Comparison of ENCODE assay signal across 1 cellular context in genomic region chr6:159969921-159970320, GRCh38.
TF ChIP-seq lines count a peak whose summit lies in the region.

No MANE protein-coding gene starts in this region.

TF ChIP-seq in K562, 482 proteins besides CTCF, POLR2A, EP300 and RAD21 (continued from another document and continues in another):
- TF ChIP-seq, protein P1, sequence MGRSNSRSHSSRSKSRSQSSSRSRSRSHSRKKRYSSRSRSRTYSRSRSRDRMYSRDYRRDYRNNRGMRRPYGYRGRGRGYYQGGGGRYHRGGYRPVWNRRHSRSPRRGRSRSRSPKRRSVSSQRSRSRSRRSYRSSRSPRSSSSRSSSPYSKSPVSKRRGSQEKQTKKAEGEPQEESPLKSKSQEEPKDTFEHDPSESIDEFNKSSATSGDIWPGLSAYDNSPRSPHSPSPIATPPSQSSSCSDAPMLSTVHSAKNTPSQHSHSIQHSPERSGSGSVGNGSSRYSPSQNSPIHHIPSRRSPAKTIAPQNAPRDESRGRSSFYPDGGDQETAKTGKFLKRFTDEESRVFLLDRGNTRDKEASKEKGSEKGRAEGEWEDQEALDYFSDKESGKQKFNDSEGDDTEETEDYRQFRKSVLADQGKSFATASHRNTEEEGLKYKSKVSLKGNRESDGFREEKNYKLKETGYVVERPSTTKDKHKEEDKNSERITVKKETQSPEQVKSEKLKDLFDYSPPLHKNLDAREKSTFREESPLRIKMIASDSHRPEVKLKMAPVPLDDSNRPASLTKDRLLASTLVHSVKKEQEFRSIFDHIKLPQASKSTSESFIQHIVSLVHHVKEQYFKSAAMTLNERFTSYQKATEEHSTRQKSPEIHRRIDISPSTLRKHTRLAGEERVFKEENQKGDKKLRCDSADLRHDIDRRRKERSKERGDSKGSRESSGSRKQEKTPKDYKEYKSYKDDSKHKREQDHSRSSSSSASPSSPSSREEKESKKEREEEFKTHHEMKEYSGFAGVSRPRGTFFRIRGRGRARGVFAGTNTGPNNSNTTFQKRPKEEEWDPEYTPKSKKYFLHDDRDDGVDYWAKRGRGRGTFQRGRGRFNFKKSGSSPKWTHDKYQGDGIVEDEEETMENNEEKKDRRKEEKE (IDR thresholded peaks at IDR 0.05; ENCODE audit: borderline replicate concordance in 1 of 2, control insufficient read depth in 1 of 2, low read depth in 2 of 2, low read length in 1 of 2), result 0 out of 4 replicates have a peak, but pooled peaks of 1 of the 2 experiments have one; percentile 32
- TF ChIP-seq SMARCA5 (IDR thresholded peaks at IDR 0.05) (no peak), SMARCE1 (IDR thresholded peaks at IDR 0.05) (no peak), KAT2B (IDR thresholded peaks at IDR 0.05; ENCODE audit: low read depth, low read length) (no peak), SPI1 (IDR thresholded peaks at IDR 0.05; ENCODE audit: borderline replicate concordance, low read depth, low read length) (peak; percentile 80; the same call in 1 of the 2 replicates), E2F3 (CRISPR knock-in tag; IDR thresholded peaks at IDR 0.05) (no peak), LARP7 (IDR thresholded peaks at IDR 0.05) (no peak), RBM22 (IDR thresholded peaks at IDR 0.05; ENCODE audit: low read depth, low read length, poor library complexity, severe bottlenecking) (no peak), CHAMP1 (IDR thresholded peaks at IDR 0.05) (no peak), KHSRP (IDR thresholded peaks at IDR 0.05) (no peak), ETV6 (IDR thresholded peaks at IDR 0.05; ENCODE audit: borderline replicate concordance in 1 of 2, low read depth in 2 of 2, low read length in 1 of 2) (no peak), ETV6 (CRISPR knock-in tag; IDR thresholded peaks at IDR 0.05; ENCODE audit: borderline replicate concordance) (no peak), ZBTB49 (CRISPR knock-in tag; IDR thresholded peaks at IDR 0.05; ENCODE audit: borderline replicate concordance) (no peak), SMARCB1 (IDR thresholded peaks at IDR 0.05; ENCODE audit: insufficient read length, low read depth) (no peak), ZNF24 (IDR thresholded peaks at IDR 0.05) (no peak), TEAD2 (tag; IDR thresholded peaks at IDR 0.05) (no peak), POLR2AphosphoS2 (IDR thresholded peaks at IDR 0.05; ENCODE audit: low read length) (no peak), GMEB1 (CRISPR knock-in tag; IDR thresholded peaks at IDR 0.05) (no peak), RBM15 (IDR thresholded peaks at IDR 0.05; ENCODE audit: insufficient read depth, low read length) (no peak), SRSF1 (IDR thresholded peaks at IDR 0.05; ENCODE audit: low read depth, low read length) (no peak), ZBTB26 (CRISPR knock-in tag; IDR thresholded peaks at IDR 0.05) (no peak), NR2C1 (IDR thresholded peaks at IDR 0.05) (peak; percentile 64), NR2C1 (tag; IDR thresholded peaks at IDR 0.05) (peak; percentile 64), SP2 (IDR thresholded peaks at IDR 0.05; ENCODE audit: extremely low read depth, low read depth, low read length, poor library complexity, severe bottlenecking) (no peak), THRB (CRISPR knock-in tag; conservative IDR thresholded peaks at IDR 0.05) (no peak), SRSF3 (IDR thresholded peaks at IDR 0.05; ENCODE audit: insufficient read depth, low read length) (no peak), CHD2 (IDR thresholded peaks at IDR 0.05; ENCODE audit: low read depth, low read length) (no peak), HDAC8 (tag; IDR thresholded peaks at IDR 0.05) (no peak), TCFL5 (CRISPR knock-in tag; conservative IDR thresholded peaks at IDR 0.05) (no peak), ARID1B (IDR thresholded peaks at IDR 0.05) (no peak), TFAM (CRISPR knock-in tag; conservative IDR thresholded peaks at IDR 0.05) (no peak), POLR2B (IDR thresholded peaks at IDR 0.05; ENCODE audit: low read depth, partially characterized antibody) (no peak), KDM1A (IDR thresholded peaks at IDR 0.05) (no peak), ZNF224 (CRISPR knock-in tag; IDR thresholded peaks at IDR 0.05) (no peak), ZBTB7A (IDR thresholded peaks at IDR 0.05; ENCODE audit: borderline replicate concordance, control insufficient read depth, low read depth, low read length) (no peak)
- TF ChIP-seq, protein P2, sequence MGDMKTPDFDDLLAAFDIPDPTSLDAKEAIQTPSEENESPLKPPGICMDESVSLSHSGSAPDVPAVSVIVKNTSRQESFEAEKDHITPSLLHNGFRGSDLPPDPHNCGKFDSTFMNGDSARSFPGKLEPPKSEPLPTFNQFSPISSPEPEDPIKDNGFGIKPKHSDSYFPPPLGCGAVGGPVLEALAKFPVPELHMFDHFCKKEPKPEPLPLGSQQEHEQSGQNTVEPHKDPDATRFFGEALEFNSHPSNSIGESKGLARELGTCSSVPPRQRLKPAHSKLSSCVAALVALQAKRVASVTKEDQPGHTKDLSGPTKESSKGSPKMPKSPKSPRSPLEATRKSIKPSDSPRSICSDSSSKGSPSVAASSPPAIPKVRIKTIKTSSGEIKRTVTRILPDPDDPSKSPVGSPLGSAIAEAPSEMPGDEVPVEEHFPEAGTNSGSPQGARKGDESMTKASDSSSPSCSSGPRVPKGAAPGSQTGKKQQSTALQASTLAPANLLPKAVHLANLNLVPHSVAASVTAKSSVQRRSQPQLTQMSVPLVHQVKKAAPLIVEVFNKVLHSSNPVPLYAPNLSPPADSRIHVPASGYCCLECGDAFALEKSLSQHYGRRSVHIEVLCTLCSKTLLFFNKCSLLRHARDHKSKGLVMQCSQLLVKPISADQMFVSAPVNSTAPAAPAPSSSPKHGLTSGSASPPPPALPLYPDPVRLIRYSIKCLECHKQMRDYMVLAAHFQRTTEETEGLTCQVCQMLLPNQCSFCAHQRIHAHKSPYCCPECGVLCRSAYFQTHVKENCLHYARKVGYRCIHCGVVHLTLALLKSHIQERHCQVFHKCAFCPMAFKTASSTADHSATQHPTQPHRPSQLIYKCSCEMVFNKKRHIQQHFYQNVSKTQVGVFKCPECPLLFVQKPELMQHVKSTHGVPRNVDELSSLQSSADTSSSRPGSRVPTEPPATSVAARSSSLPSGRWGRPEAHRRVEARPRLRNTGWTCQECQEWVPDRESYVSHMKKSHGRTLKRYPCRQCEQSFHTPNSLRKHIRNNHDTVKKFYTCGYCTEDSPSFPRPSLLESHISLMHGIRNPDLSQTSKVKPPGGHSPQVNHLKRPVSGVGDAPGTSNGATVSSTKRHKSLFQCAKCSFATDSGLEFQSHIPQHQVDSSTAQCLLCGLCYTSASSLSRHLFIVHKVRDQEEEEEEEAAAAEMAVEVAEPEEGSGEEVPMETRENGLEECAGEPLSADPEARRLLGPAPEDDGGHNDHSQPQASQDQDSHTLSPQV (IDR thresholded peaks at IDR 0.05), result peak; percentile 29; the same call in 1 of the 2 replicates
- TF ChIP-seq, protein P3, sequence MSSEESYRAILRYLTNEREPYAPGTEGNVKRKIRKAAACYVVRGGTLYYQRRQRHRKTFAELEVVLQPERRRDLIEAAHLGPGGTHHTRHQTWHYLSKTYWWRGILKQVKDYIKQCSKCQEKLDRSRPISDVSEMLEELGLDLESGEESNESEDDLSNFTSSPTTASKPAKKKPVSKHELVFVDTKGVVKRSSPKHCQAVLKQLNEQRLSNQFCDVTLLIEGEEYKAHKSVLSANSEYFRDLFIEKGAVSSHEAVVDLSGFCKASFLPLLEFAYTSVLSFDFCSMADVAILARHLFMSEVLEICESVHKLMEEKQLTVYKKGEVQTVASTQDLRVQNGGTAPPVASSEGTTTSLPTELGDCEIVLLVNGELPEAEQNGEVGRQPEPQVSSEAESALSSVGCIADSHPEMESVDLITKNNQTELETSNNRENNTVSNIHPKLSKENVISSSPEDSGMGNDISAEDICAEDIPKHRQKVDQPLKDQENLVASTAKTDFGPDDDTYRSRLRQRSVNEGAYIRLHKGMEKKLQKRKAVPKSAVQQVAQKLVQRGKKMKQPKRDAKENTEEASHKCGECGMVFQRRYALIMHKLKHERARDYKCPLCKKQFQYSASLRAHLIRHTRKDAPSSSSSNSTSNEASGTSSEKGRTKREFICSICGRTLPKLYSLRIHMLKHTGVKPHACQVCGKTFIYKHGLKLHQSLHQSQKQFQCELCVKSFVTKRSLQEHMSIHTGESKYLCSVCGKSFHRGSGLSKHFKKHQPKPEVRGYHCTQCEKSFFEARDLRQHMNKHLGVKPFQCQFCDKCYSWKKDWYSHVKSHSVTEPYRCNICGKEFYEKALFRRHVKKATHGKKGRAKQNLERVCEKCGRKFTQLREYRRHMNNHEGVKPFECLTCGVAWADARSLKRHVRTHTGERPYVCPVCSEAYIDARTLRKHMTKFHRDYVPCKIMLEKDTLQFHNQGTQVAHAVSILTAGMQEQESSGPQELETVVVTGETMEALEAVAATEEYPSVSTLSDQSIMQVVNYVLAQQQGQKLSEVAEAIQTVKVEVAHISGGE (CRISPR knock-in tag; IDR thresholded peaks at IDR 0.05), result no peak
- TF ChIP-seq, protein P4, sequence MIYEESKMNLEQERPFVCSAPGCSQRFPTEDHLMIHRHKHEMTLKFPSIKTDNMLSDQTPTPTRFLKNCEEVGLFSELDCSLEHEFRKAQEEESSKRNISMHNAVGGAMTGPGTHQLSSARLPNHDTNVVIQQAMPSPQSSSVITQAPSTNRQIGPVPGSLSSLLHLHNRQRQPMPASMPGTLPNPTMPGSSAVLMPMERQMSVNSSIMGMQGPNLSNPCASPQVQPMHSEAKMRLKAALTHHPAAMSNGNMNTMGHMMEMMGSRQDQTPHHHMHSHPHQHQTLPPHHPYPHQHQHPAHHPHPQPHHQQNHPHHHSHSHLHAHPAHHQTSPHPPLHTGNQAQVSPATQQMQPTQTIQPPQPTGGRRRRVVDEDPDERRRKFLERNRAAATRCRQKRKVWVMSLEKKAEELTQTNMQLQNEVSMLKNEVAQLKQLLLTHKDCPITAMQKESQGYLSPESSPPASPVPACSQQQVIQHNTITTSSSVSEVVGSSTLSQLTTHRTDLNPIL (CRISPR knock-in tag; IDR thresholded peaks at IDR 0.05), result no peak
- TF ChIP-seq, protein P5, sequence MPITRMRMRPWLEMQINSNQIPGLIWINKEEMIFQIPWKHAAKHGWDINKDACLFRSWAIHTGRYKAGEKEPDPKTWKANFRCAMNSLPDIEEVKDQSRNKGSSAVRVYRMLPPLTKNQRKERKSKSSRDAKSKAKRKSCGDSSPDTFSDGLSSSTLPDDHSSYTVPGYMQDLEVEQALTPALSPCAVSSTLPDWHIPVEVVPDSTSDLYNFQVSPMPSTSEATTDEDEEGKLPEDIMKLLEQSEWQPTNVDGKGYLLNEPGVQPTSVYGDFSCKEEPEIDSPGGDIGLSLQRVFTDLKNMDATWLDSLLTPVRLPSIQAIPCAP (CRISPR knock-in tag; IDR thresholded peaks at IDR 0.05; ENCODE audit: borderline replicate concordance), result no peak
